19 cellular contexts compared by ENCODE assay signal in genomic region chr17:67401598-67402504, GRCh38. TPM values are rescaled to one million over a fixed set of nuclear protein-coding genes. Genes with fewer than 3 reads are reported as not detected.
DNase-seq lines count a peak whose midpoint lies in the region; ATAC-seq and TF ChIP-seq lines count a peak whose summit lies in the region.
"Had no signal": no experiment of that assay in that cellular context is flagged by ENCODE, and none has a peak within 500 bp of the region (broad histone marks: within the 10 kb centered on the region; RNA-seq: fewer than 3 reads in every experiment).

No MANE protein-coding gene starts in this region.

- H4K8ac ChIP-seq in trophoblast cell (ENCODE audit: low read depth, low read length): no peak overlapping the region

- H3K4me1 ChIP-seq in trophoblast cell (ENCODE audit: control insufficient read depth in 1 of 2, insufficient read depth in 2 of 2, low read length in 2 of 2): peaks cover 0 to 3% of the 10 kb centered on the region in 2 experiments
- H3K4me1 ChIP-seq: A549 had no signal

- H2AK5ac ChIP-seq in trophoblast cell (ENCODE audit: low read length): no peak overlapping the region

- H3K23ac ChIP-seq in trophoblast cell (ENCODE audit: low read length): no peak overlapping the region

- H3K79me1 ChIP-seq in trophoblast cell (ENCODE audit: low read length): no peaks in the 10 kb centered on the region

- no peaks in the 10 kb centered on the region for H3K79me2 ChIP-seq in trophoblast cell (ENCODE audit: control insufficient read depth, insufficient read depth, low read length, poor library complexity)

- H3K4me2 ChIP-seq in trophoblast cell (ENCODE audit: low read length): no peak overlapping the region
- H3K4me2 ChIP-seq: A549, PC-9 had no signal

- H3K4me3 Mint-ChIP-seq in activated CD4-positive, alpha-beta T cell treated with anti-CD3 and anti-CD28 coated beads for 36 hours: peak overlapping the region; percentile 51
- peak overlapping the region; percentile 68 for H3K4me3 Mint-ChIP-seq in activated naive CD8-positive, alpha-beta T cell treated with anti-CD3 and anti-CD28 coated beads, Interleukin-2, amount 50 U/mL, for 24 hours
- H3K4me3 Mint-ChIP-seq: nephron progenitor cell had no signal

- H3K27me3 ChIP-seq in trophoblast cell (ENCODE audit: insufficient read depth, low read length): no peaks in the 10 kb centered on the region
- H3K27me3 ChIP-seq: vagina had no signal

- H3K4me3 ChIP-seq in trophoblast cell (ENCODE audit: low read depth, low read length): no peak overlapping the region
- H3K4me3 ChIP-seq: A549, PC-9, vagina had no signal

- H2BK120ac ChIP-seq in trophoblast cell (ENCODE audit: insufficient read depth, low read length, poor library complexity): no peak overlapping the region

- no peaks in the 10 kb centered on the region for H3K27me3 Mint-ChIP-seq in activated CD4-positive, alpha-beta T cell treated with anti-CD3 and anti-CD28 coated beads for 36 hours
- H3K27me3 Mint-ChIP-seq in activated naive CD8-positive, alpha-beta T cell treated with anti-CD3 and anti-CD28 coated beads, Interleukin-2, amount 50 U/mL, for 24 hours: no peaks in the 10 kb centered on the region

- no peaks in the 10 kb centered on the region for H3K9me3 ChIP-seq in trophoblast cell (ENCODE audit: insufficient read depth, low read depth, low read length)
- H3K9me3 ChIP-seq: A549, vagina had no signal

- no peak overlapping the region for H2BK12ac ChIP-seq in trophoblast cell (ENCODE audit: low read length)

- no peak overlapping the region for H3K27ac ChIP-seq in trophoblast cell (ENCODE audit: low read depth, low read length)
- H3K27ac ChIP-seq: A549, PC-9, vagina had no signal

- no peak overlapping the region for H2BK5ac ChIP-seq in trophoblast cell (ENCODE audit: low read depth, low read length, poor library complexity)

- no peak overlapping the region for H3K4ac ChIP-seq in trophoblast cell (ENCODE audit: low read depth, low read length)

- H3K36me3 Mint-ChIP-seq in activated CD4-positive, alpha-beta T cell treated with anti-CD3 and anti-CD28 coated beads for 36 hours (ENCODE audit: low read depth): peaks cover 20% of the 10 kb centered on the region
- peaks cover 5% of the 10 kb centered on the region for H3K36me3 Mint-ChIP-seq in activated naive CD8-positive, alpha-beta T cell treated with anti-CD3 and anti-CD28 coated beads, Interleukin-2, amount 50 U/mL, for 24 hours (ENCODE audit: low read depth)

- H3K9me3 Mint-ChIP-seq in activated CD4-positive, alpha-beta T cell treated with anti-CD3 and anti-CD28 coated beads for 36 hours (ENCODE audit: low read depth): no peaks in the 10 kb centered on the region
- no peaks in the 10 kb centered on the region for H3K9me3 Mint-ChIP-seq in activated naive CD8-positive, alpha-beta T cell treated with anti-CD3 and anti-CD28 coated beads, Interleukin-2, amount 50 U/mL, for 24 hours

- H2AFZ ChIP-seq in trophoblast cell (ENCODE audit: insufficient read depth, low read length, poor library complexity): no peak overlapping the region
- H2AFZ ChIP-seq: PC-9 had no signal

- H4K91ac ChIP-seq in trophoblast cell (ENCODE audit: low read depth, low read length): no peak overlapping the region

- no peak for TF ChIP-seq CTCF in GM10248 (IDR thresholded peaks at IDR 0.05; ENCODE audit: control extremely low read depth, extremely low read depth, low read depth, missing control alignments)

- peaks cover 77% of the 10 kb centered on the region for H3K4me1 Mint-ChIP-seq in activated CD4-positive, alpha-beta T cell treated with anti-CD3 and anti-CD28 coated beads for 36 hours
- H3K4me1 Mint-ChIP-seq in activated naive CD8-positive, alpha-beta T cell treated with anti-CD3 and anti-CD28 coated beads, Interleukin-2, amount 50 U/mL, for 24 hours: peaks cover 83% of the 10 kb centered on the region

- WGBS in trophoblast cell (ENCODE audit: extremely low coverage, insufficient coverage, insufficient read length): no CpG with 5 or more reads among the region's 16 CpGs

- no peaks in the 10 kb centered on the region for H3K36me3 ChIP-seq in trophoblast cell (ENCODE audit: control insufficient read depth in 1 of 2, insufficient read depth in 2 of 2, low read length in 2 of 2)
- H3K36me3 ChIP-seq: vagina had no signal

- POLR2A ChIA-PET in activated CD4-positive, alpha-beta T cell treated with anti-CD3 and anti-CD28 coated beads for 36 hours (lab: Charles Lee): no interaction called here
- POLR2A ChIA-PET in GM10248 (lab: Yijun Ruan, JAX): no interaction called here

- H3K18ac ChIP-seq in trophoblast cell (ENCODE audit: low read length): no peak overlapping the region

- no peak overlapping the region for H4K12ac ChIP-seq in trophoblast cell (ENCODE audit: low read depth, low read length)

- no peak overlapping the region for H3K9ac ChIP-seq in trophoblast cell (ENCODE audit: low read length)

- ATAC-seq in activated CD4-positive, alpha-beta T cell treated with anti-CD3 and anti-CD28 coated beads for 36 hours: no peak
- ATAC-seq in activated naive CD8-positive, alpha-beta T cell treated with anti-CD3 and anti-CD28 coated beads, Interleukin-2, amount 50 U/mL, for 24 hours: peak; percentile 26
- ATAC-seq: A549; activated CD4-positive, CD25-positive, alpha-beta regulatory T cell treated with anti-CD3 and anti-CD28 coated beads, Interleukin-2, amount 50 U/mL, for 24 hours had no signal

- intact Hi-C loops in activated CD4-positive, alpha-beta T cell treated with anti-CD3 and anti-CD28 coated beads for 36 hours (cut with DNase I, micrococcal nuclease): loop anchor here in 1 of 2 experiments (2.0 kb wide), 1 partner anchor 17 kb away; no protein-coding TSS in a partner anchor
- intact Hi-C loops in posterior cingulate gyrus (cut with DNase I): no loop called here

- H3K27ac Mint-ChIP-seq in activated CD4-positive, alpha-beta T cell treated with anti-CD3 and anti-CD28 coated beads for 36 hours: peak overlapping the region; percentile 95
- peak overlapping the region; percentile 91 for H3K27ac Mint-ChIP-seq in activated naive CD8-positive, alpha-beta T cell treated with anti-CD3 and anti-CD28 coated beads, Interleukin-2, amount 50 U/mL, for 24 hours
- H3K27ac Mint-ChIP-seq: nephron progenitor cell had no signal

- CTCF ChIA-PET in activated CD4-positive, alpha-beta T cell treated with anti-CD3 and anti-CD28 coated beads for 36 hours (lab: Charles Lee): interaction anchor here (1.1 kb wide), 1 partner anchor 37 kb away, joined by 3 read pairs; no protein-coding TSS in a partner anchor
- CTCF ChIA-PET in GM10248 (lab: Yijun Ruan, JAX): no interaction called here

- no peak overlapping the region for H3K14ac ChIP-seq in trophoblast cell (ENCODE audit: low read length)

- no peak for DNase-seq in activated CD4-positive, alpha-beta T cell treated with anti-CD3 and anti-CD28 coated beads for 36 hours
- DNase-seq in activated CD4-positive, alpha-beta T cell treated with anti-CD3 and anti-CD28 coated beads for 1 hour: no peak
- DNase-seq in NOMO-1 treated with DMSO at 0.1 percent for 48 hours (lab: John Stamatoyannopoulos, UW; ENCODE audit: unreplicated experiment): peak; percentile 95
- no peak for DNase-seq in activated naive CD8-positive, alpha-beta T cell treated with anti-CD3 and anti-CD28 coated beads, Interleukin-2, amount 50 U/mL, for 24 hours
- peak; percentile 67 to 89 for DNase-seq in trophoblast cell
- no peak for DNase-seq in NCI-H146 treated with DMSO at 0.1 percent for 48 hours (lab: John Stamatoyannopoulos, UW; ENCODE audit: unreplicated experiment)
- no peak for DNase-seq in GM10248 (ENCODE audit: extremely low spot score)
- DNase-seq in posterior cingulate gyrus: no peak
- DNase-seq: activated gamma-delta T cell; effector CD4-positive, alpha-beta T cell; GOT3; hypothalamus; NCI-H1092 treated with DMSO at 0.1 percent for 48 hours; nephron progenitor cell; PC-9; stimulated activated CD4-positive, alpha-beta T cell treated with anti-CD3 and anti-CD28 coated beads, Interleukin-4, amount 100 ng/mL, for 1 hour had no signal

RNA-seq across cellular contexts. Expression of gene PITPNC1, which starts 24.8 kb away (rescaled TPM):
- 10 to 100 TPM; 41.6 to 56.3 TPM for total RNA-seq in activated CD4-positive, alpha-beta T cell treated with anti-CD3 and anti-CD28 coated beads for 36 hours
- 17.5 and 17.8 TPM in 2 replicates for polyA plus RNA-seq in trophoblast cell (2013)

RNA-seq across cellular contexts. Expression of gene PSMD12, which starts 35.5 kb away (rescaled TPM):
- 100 to 1,000 TPM; 100 to 101 TPM for total RNA-seq in activated CD4-positive, alpha-beta T cell treated with anti-CD3 and anti-CD28 coated beads for 36 hours
- polyA plus RNA-seq in trophoblast cell (2013): 90.4 and 95.6 TPM in 2 replicates

Comparison
In these comparisons a context has a peak if more than half of its experiments do, and no peak if none do; other contexts are left out.
1. DNase-seq: peak in NOMO-1 treated with DMSO at 0.1 percent for 48 hours (single experiment) and trophoblast cell (2 of 2); none in activated CD4-positive, alpha-beta T cell treated with anti-CD3 and anti-CD28 coated beads for 36 hours (single experiment), activated CD4-positive, alpha-beta T cell treated with anti-CD3 and anti-CD28 coated beads for 1 hour (single experiment), activated naive CD8-positive, alpha-beta T cell treated with anti-CD3 and anti-CD28 coated beads, Interleukin-2, amount 50 U/mL, for 24 hours (single experiment), NCI-H146 treated with DMSO at 0.1 percent for 48 hours (single experiment), GM10248 (single experiment) and posterior cingulate gyrus (0 of 10).